Comparison of ENCODE assay signal across 8 cellular contexts in the genomic region with DNA sequence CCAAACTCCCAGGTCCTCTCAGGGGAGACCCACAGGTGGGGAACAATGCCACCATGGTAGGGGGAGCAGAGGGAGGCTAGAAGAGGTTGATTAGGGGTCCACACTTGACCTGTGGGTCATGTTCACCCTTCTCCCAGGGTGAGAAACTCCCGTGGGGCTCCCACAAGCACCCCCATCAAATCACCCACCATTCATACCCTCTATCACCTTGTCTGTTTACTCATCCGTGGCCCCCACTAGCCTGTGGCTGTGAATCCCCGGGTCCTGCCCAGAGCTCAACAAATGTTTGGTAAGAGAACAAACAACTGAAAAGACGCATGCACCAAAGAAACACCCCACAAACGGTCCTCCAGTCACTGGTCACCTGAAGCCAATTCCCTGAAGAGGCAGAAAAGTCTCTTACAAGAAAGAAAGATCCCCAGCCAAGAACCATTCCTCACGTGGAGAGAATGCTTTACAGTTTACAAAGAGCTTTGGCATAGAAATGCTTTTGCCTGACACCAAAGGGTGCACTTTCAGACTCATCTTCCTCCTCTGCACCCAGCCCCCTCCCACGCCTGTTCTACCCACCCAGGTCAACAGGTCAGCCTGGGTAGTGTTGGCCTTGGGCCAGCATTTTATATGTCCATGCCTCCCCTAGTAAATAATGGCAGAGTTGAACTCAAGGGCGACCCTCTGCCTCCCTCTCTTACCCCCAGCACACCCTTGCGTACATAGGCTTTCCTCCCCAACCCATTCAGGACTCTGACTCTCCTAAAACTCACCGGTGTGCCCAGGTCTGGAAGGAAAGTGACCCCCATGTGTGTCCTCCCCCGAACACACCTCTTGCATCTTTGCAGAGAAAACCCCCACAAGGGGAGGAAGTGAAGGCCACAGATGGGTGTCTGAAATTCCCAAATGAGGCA. TPM values are rescaled to one million over a fixed set of nuclear protein-coding genes. Genes with fewer than 3 reads are reported as not detected.
DNase-seq lines count a peak whose midpoint lies in the region; ATAC-seq and TF ChIP-seq lines count a peak whose summit lies in the region.

No MANE protein-coding gene starts in this region.

- no peaks in the 10 kb centered on the region for H3K9me3 ChIP-seq in AG04450 (ENCODE audit: control insufficient read depth, insufficient read depth, low read length)

- H3K27me3 Mint-ChIP-seq in IgD-negative memory B cell: peaks cover 2% of the 10 kb centered on the region
- H3K27me3 Mint-ChIP-seq in naive thymus-derived CD8-positive, alpha-beta T cell: peaks cover 0 to 3% (median 0%) of the 10 kb centered on the region in 5 donors

- H3K27me3 ChIP-seq in AG04450 (ENCODE audit: control insufficient read depth, insufficient read depth, low read length): no peaks in the 10 kb centered on the region

- ATAC-seq in naive thymus-derived CD8-positive, alpha-beta T cell: no peak
- no peak for ATAC-seq in HG03135 (IDR thresholded peaks at IDR 0.05; ENCODE audit: unreplicated experiment)
- no peak for ATAC-seq in HG02852 (IDR thresholded peaks at IDR 0.05; ENCODE audit: unreplicated experiment)
- no peak for ATAC-seq in HG03095 (IDR thresholded peaks at IDR 0.05; ENCODE audit: unreplicated experiment)

- peaks cover 11 to 16% (median 16%) of the 10 kb centered on the region in 3 donors for H3K4me1 Mint-ChIP-seq in IgD-negative memory B cell
- peaks cover 25 to 31% (median 28%) of the 10 kb centered on the region in 4 donors for H3K4me1 Mint-ChIP-seq in naive thymus-derived CD8-positive, alpha-beta T cell

- POLR2A ChIA-PET in AG04450 (lab: Yijun Ruan, JAX): interaction anchor here (0.6 to 3.4 kb wide), 9 partner anchors 8 to 69 kb away, joined by 3 to 25 read pairs (median 6); no protein-coding TSS in a partner anchor
- POLR2A ChIA-PET in naive thymus-derived CD8-positive, alpha-beta T cell (lab: Charles Lee): interaction anchor here (0.6 to 2.5 kb wide), 4 partner anchors 10 to 95 kb away, joined by 3 to 7 read pairs (median 3); no protein-coding TSS in a partner anchor

- H3K9me3 Mint-ChIP-seq in IgD-negative memory B cell: no peaks in the 10 kb centered on the region
- H3K9me3 Mint-ChIP-seq in naive thymus-derived CD8-positive, alpha-beta T cell: no peaks in the 10 kb centered on the region

- peak overlapping the region in 2 of 3 donors; percentile 43 to 59 for H3K27ac Mint-ChIP-seq in IgD-negative memory B cell
- H3K27ac Mint-ChIP-seq in naive thymus-derived CD8-positive, alpha-beta T cell: peak overlapping the region in 8 of 10 donors; percentile 43 to 90 (median 76)

- H3K4me3 Mint-ChIP-seq in IgD-negative memory B cell: peak overlapping the region; percentile 81 to 96 (median 92)
- peak overlapping the region; percentile 77 to 96 (median 89) for H3K4me3 Mint-ChIP-seq in naive thymus-derived CD8-positive, alpha-beta T cell

- CTCF ChIA-PET in AG04450 (lab: Charles Lee): interaction anchor here (1.4 kb wide), 1 partner anchor 69 kb away, joined by 5 read pairs; no protein-coding TSS in a partner anchor

- DNase-seq in AG04450 (ENCODE audit: low read depth, low spot score) (no peak), choroid plexus epithelial cell (ENCODE audit: low read depth) (peak; percentile 36), DMS79 treated with DMSO at 0.1 percent for 48 hours (lab: John Stamatoyannopoulos, UW) (no peak)
- DNase-seq in naive thymus-derived CD8-positive, alpha-beta T cell: no peak

- no peak for TF ChIP-seq CTCF in AG04450 (IDR thresholded peaks at IDR 0.05; ENCODE audit: low read depth, low read length)
- TF ChIP-seq CTCF in choroid plexus epithelial cell (conservative IDR thresholded peaks at IDR 0.05; ENCODE audit: low read depth, low read length): no peak

- peaks cover 3% of the 10 kb centered on the region for H3K36me3 Mint-ChIP-seq in IgD-negative memory B cell
- H3K36me3 Mint-ChIP-seq in naive thymus-derived CD8-positive, alpha-beta T cell: no peaks in the 10 kb centered on the region

- H3K4me3 ChIP-seq in AG04450 (ENCODE audit: low read depth, low read length) (peak overlapping the region; percentile 90), choroid plexus epithelial cell (ENCODE audit: low read depth, low read length) (peak overlapping the region; percentile 81)

- H3K27ac ChIP-seq in AG04450 (ENCODE audit: low read depth, low read length): peak overlapping the region; percentile 31

RNA-seq across cellular contexts. Expression of a gene that starts 1.8 kb away (rescaled TPM):
- polyA plus RNA-seq in AG04450 (2011; rRNA removed) (37.4 and 46.0 TPM in 2 replicates), IgD-negative memory B cell (0.80 TPM)
- 53.8 and 66.8 TPM in 2 replicates for polyA minus RNA-seq in AG04450 (2011; rRNA and poly(A)+ RNA removed)
- total RNA-seq in naive thymus-derived CD8-positive, alpha-beta T cell: 1 to 10 TPM; 1.1 to 1.7 TPM
- polyA plus RNA-seq in naive thymus-derived CD8-positive, alpha-beta T cell: under 1 TPM; 0.12 to 0.65 (median 0.24) TPM

Comparison
In these comparisons a context has a peak if more than half of its experiments do, and no peak if none do; other contexts are left out.
1. RNA of a gene that starts 1.8 kb away (polyA plus RNA-seq): 37.4 to 46.0 TPM in AG04450; 0.80 TPM in IgD-negative memory B cell (single experiment) and 0.12 to 0.65 TPM in naive thymus-derived CD8-positive, alpha-beta T cell; every median in the first group is over 10 times any median in the second.